ENCODE assay signal across 1 cellular context in genomic region chr7:101231644-101232043, GRCh38.
TF ChIP-seq lines count a peak whose summit lies in the region.

No MANE protein-coding gene starts in this region.

TF ChIP-seq in WTC11, 78 proteins besides CTCF, POLR2A, EP300 and RAD21:
- TF ChIP-seq GABPB1 (CRISPR knock-in tag; IDR thresholded peaks at IDR 0.05), result no peak
- no peak for TF ChIP-seq SMAD4 (CRISPR knock-in tag; IDR thresholded peaks at IDR 0.05)
- no peak for TF ChIP-seq EMX1 (CRISPR knock-in tag; IDR thresholded peaks at IDR 0.05)
- TF ChIP-seq FOXP1 (CRISPR knock-in tag; IDR thresholded peaks at IDR 0.05; ENCODE audit: borderline replicate concordance), result no peak
- TF ChIP-seq JUN (CRISPR knock-in tag; IDR thresholded peaks at IDR 0.05), result no peak
- TF ChIP-seq SOX15 (CRISPR knock-in tag; IDR thresholded peaks at IDR 0.05), result no peak
- no peak for TF ChIP-seq FOXP4 (CRISPR knock-in tag; IDR thresholded peaks at IDR 0.05)
- no peak for TF ChIP-seq ZNF423 (CRISPR knock-in tag; IDR thresholded peaks at IDR 0.05)
- no peak for TF ChIP-seq NR2C2 (CRISPR knock-in tag; IDR thresholded peaks at IDR 0.05)
- TF ChIP-seq ZNF532 (CRISPR knock-in tag; IDR thresholded peaks at IDR 0.05; ENCODE audit: borderline replicate concordance), result no peak
- TF ChIP-seq IRF2 (CRISPR knock-in tag; IDR thresholded peaks at IDR 0.05; ENCODE audit: borderline replicate concordance, low read depth), result no peak
- no peak for TF ChIP-seq ELF4 (CRISPR knock-in tag; IDR thresholded peaks at IDR 0.05; ENCODE audit: low read depth)
- TF ChIP-seq ATF6 (CRISPR knock-in tag; IDR thresholded peaks at IDR 0.05), result no peak
- TF ChIP-seq USF1 (CRISPR knock-in tag; IDR thresholded peaks at IDR 0.05), result no peak
- TF ChIP-seq CDX4 (CRISPR knock-in tag; IDR thresholded peaks at IDR 0.05; ENCODE audit: borderline replicate concordance), result no peak
- no peak for TF ChIP-seq ZNF416 (CRISPR knock-in tag; IDR thresholded peaks at IDR 0.05)
- no peak for TF ChIP-seq MYBL2 (CRISPR knock-in tag; IDR thresholded peaks at IDR 0.05)
